8 cellular contexts compared by ENCODE assay signal in the genomic region with DNA sequence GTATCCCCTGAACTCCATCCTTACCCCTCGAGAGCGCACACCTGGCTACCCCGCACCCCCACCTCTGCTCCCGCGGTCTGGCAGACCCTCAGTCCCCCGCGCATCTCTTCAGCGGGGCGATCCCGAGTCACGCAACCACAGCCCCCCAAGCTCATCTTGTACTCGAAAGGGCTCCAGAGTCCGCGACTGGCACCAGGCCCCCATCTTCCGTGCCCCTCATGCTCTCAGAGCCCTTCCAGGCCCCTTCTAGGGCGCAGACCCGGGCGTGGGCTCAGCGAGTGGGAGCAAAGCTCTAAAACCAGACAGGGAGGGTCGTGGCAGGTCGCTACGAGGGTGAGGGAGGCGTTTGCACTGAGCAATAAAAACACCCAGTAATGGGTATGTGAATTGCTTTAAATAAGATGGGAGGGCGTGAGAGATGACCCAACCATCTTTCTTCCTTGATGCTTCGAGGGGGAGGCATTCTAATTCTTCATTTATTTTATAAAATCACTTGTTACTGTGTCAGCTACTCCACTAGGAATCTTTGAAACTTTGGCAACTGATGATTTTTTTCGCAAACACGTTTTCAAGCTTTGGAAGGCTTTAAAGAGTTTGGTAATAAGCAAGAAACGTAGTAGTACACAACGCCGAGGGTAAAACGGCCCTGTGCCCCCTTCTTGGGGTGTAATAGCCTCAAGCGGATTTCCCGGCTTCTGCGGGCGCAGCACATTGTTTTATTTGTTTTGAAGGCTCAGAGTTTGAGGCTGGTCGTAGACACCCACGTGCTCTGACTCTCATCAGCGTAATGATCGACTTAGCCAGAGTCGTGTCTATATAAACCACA. TPM values are rescaled to one million over a fixed set of nuclear protein-coding genes. Genes with fewer than 3 reads are reported as not detected.
A peak's percentile ranks its signal among the peaks of the same experiment; 100 is the strongest.
DNase-seq lines count a peak whose midpoint lies in the region; ATAC-seq and TF ChIP-seq lines count a peak whose summit lies in the region.

No MANE protein-coding gene starts in this region.

- TF ChIP-seq POLR2A in spleen (IDR thresholded peaks at IDR 0.05) = no peak

- CTCF ChIA-PET in CD4-positive, alpha-beta memory T cell (lab: Charles Lee; ENCODE audit: partially characterized antibody) = interaction anchor here (0.6 to 5.0 kb wide), 20 partner anchors 18 to 944 kb away, joined by 3 to 60 read pairs (median 3); partner anchors contain the start of gene SUPT3H

- no peaks in the 10 kb centered on the region for H3K27me3 ChIP-seq in CD4-positive, alpha-beta memory T cell (ENCODE audit: insufficient read depth, low read length)
- H3K27me3 ChIP-seq in right cardiac atrium (ENCODE audit: control insufficient read depth, insufficient read depth) = no peaks in the 10 kb centered on the region
- H3K27me3 ChIP-seq in spleen (replicated peaks in 1 of 7) = peaks cover 2 to 89% (median 59%) of the 10 kb centered on the region in 7 donors

- POLR2A ChIA-PET in CD4-positive, alpha-beta memory T cell (lab: Charles Lee; ENCODE audit: partially characterized antibody) = interaction anchor here (0.6 to 4.1 kb wide), 20 partner anchors 9 to 765 kb away, joined by 3 to 50 read pairs (median 4); partner anchors contain the start of gene SUPT3H

- H3K4me1 ChIP-seq in CD4-positive, alpha-beta memory T cell (ENCODE audit: insufficient read depth, low read length) = peaks cover 30% of the 10 kb centered on the region
- H3K4me1 ChIP-seq in right cardiac atrium (ENCODE audit: control insufficient read depth, insufficient read depth, low read length) (no peaks in the 10 kb centered on the region), spleen (peaks cover 31 to 65% (median 48%) of the 10 kb centered on the region in 6 donors)

- peaks cover 20 to 51% (median 31%) of the 10 kb centered on the region in 4 donors for H3K4me1 Mint-ChIP-seq in CD4-positive, alpha-beta memory T cell

- H3K36me3 ChIP-seq in CD4-positive, alpha-beta memory T cell (ENCODE audit: insufficient read depth, low read length) = no peaks in the 10 kb centered on the region
- no peaks in the 10 kb centered on the region for H3K36me3 ChIP-seq in spleen

- WGBS in right cardiac atrium = 8% methylated on average over 40 of the region's 40 CpGs
- WGBS in spleen, 5 donors = 1 to 5% (median 4%) methylated on average over 37 to 40 of the region's 40 CpGs

- peak overlapping the region; percentile 72 for H3K27ac ChIP-seq in CD4-positive, alpha-beta memory T cell (ENCODE audit: low read depth, low read length)
- H3K27ac ChIP-seq in right cardiac atrium (ENCODE audit: low read length) (no peak overlapping the region), spleen (no peak overlapping the region)

- intact Hi-C loops in CD4-positive, alpha-beta memory T cell (cut with micrococcal nuclease) = loop anchor here (1.0 to 5.0 kb wide), 5 partner anchors 67 to 592 kb away; no protein-coding TSS in a partner anchor
- intact Hi-C loops in right cardiac atrium (cut with DNase I) = loop anchor here in 1 of 4 donors (10.0 kb wide), 1 partner anchor 295 kb away; no protein-coding TSS in a partner anchor
- intact Hi-C loops in spleen (cut with DNase I; ENCODE audit: low total_unique reads) = no loop called here

- peaks cover 3 to 8% of the 10 kb centered on the region in 2 donors for H3K27me3 Mint-ChIP-seq in CD4-positive, alpha-beta memory T cell

- no peaks in the 10 kb centered on the region for H3K9me3 ChIP-seq in CD4-positive, alpha-beta memory T cell (ENCODE audit: control insufficient read depth in 1 of 2, low read length in 2 of 2)
- no peaks in the 10 kb centered on the region for H3K9me3 ChIP-seq in right cardiac atrium (ENCODE audit: control insufficient read depth, low read length)
- no peaks in the 10 kb centered on the region for H3K9me3 ChIP-seq in spleen

- H3K4me3 ChIP-seq in CD4-positive, alpha-beta memory T cell (ENCODE audit: low read length in 2 of 2) = peak overlapping the region in 1 of 2 donors; percentile 86
- H3K4me3 ChIP-seq in right cardiac atrium (ENCODE audit: low read length) (peak overlapping the region; percentile 36), spleen (peak overlapping the region in 7 of 8 donors; percentile 19 to 84 (median 63))

- peaks cover 0 to 28% of the 10 kb centered on the region in 2 donors for H3K36me3 Mint-ChIP-seq in CD4-positive, alpha-beta memory T cell

- peak; percentile 61 to 84 (median 61) for DNase-seq in CD4-positive, alpha-beta memory T cell
- DNase-seq in MV-4-11 (lab: John Stamatoyannopoulos, UW) (peak; percentile 85), right cardiac atrium (peak; percentile 15 to 56 (median 24)), spleen (peak; percentile 77), NCI-H2081 treated with DMSO at 0.1 percent for 48 hours (lab: John Stamatoyannopoulos, UW) (no peak), GM20000 (ENCODE audit: low spot score) (no peak)
- peak; percentile 48 for DNase-seq in activated effector memory CD4-positive, alpha-beta T cell treated with Interleukin-2 at 50 U/mL for 16 hours

- H3K27ac Mint-ChIP-seq in CD4-positive, alpha-beta memory T cell = peak overlapping the region; percentile 94 to 98 (median 96)

- TF ChIP-seq CTCF in spleen (IDR thresholded peaks at IDR 0.05 in 8 of 11, conservative IDR thresholded peaks at IDR 0.05 in 3 of 11) = no peak
- TF ChIP-seq CTCF in GM20000 (IDR thresholded peaks at IDR 0.05; ENCODE audit: extremely low read depth, missing control alignments) = no peak

- H3K9me3 Mint-ChIP-seq in CD4-positive, alpha-beta memory T cell = peaks cover 0 to 1% (median 0%) of the 10 kb centered on the region in 8 donors

- H3K4me3 Mint-ChIP-seq in CD4-positive, alpha-beta memory T cell = peak overlapping the region; percentile 93 to 97 (median 95)

- ATAC-seq in right cardiac atrium (no peak), GM21515 (IDR thresholded peaks at IDR 0.05; ENCODE audit: unreplicated experiment) (no peak)

RNA-seq across cellular contexts. Expression of gene SUPT3H, which starts 42.6 kb away (rescaled TPM):
- 10 to 100 TPM; 11.8 to 12.6 TPM for total RNA-seq in CD4-positive, alpha-beta memory T cell
- 10 to 100 TPM; 12.6 to 13.6 TPM for polyA plus RNA-seq in CD4-positive, alpha-beta memory T cell
- total RNA-seq in right cardiac atrium = 1 to 10 TPM; 3.8 to 4.5 (median 4.1) TPM
- 3.1 TPM for polyA plus RNA-seq in right cardiac atrium
- total RNA-seq in spleen = 10 to 100 TPM in 1 of 7 donors, 1 to 10 TPM in 6; 3.1 to 16.8 (median 6.7) TPM
- 1 to 10 TPM; 3.5 to 4.2 (median 3.8) TPM for polyA plus RNA-seq in spleen

Comparison
In these comparisons a context has a peak if more than half of its experiments do, and no peak if none do; other contexts are left out.
1. DNase-seq: peak in CD4-positive, alpha-beta memory T cell (5 of 5), MV-4-11 (single experiment), activated effector memory CD4-positive, alpha-beta T cell treated with Interleukin-2 at 50 U/mL for 16 hours (single experiment), right cardiac atrium (3 of 3) and spleen (single experiment); none in NCI-H2081 treated with DMSO at 0.1 percent for 48 hours (single experiment) and GM20000 (single experiment).